In the genomic region with DNA sequence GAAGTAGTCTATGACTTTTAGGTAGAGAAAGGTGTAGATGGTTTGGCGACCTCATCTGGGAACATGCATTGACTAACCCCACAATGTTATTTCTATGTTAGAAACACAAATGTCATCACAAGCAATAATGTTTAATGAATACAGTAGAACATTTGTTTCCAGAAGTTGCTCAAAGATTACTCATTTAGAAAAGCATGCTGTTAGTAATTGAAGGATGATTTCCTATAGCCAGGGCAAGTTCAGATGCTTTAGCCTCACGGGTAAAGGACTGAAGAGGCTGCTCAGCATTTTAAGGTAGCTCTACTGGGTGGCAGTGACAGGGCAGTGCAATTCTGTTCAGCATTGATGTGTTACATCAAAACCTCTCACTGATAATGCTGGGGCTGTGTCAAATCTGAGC, we compare ENCODE assay signal across 20 cellular contexts.
"Had no signal": no experiment of that assay in that cellular context is flagged by ENCODE, and none has a peak within 500 bp of the region (broad histone marks: within the 10 kb centered on the region; RNA-seq: fewer than 3 reads in every experiment).

No MANE protein-coding gene starts in this region.

- H3K36me3 ChIP-seq: cardiac muscle cell, colonic mucosa, left lung had no signal

- H3K4me3 ChIP-seq: cardiac muscle cell, colonic mucosa, left lung, psoas muscle, testis had no signal

- H3K4me1 ChIP-seq: colonic mucosa, left lung, psoas muscle, testis had no signal

- H3K9me3 ChIP-seq: colonic mucosa, left lung, psoas muscle, testis had no signal

- H3K27me3 Mint-ChIP-seq: activated CD8-positive, alpha-beta memory T cell treated with anti-CD3 and anti-CD28 coated beads, Interleukin-2, amount 10 ng/mL, durations not matched to agents 7 days and 5 days; activated T-cell treated with anti-CD3 and anti-CD28 coated beads, Interleukin-2, amount 50 U/mL, for 24 hours had no signal

- H3K27ac ChIP-seq: cardiac muscle cell, colonic mucosa, left lung, psoas muscle, testis had no signal

- H3K27ac Mint-ChIP-seq: activated CD8-positive, alpha-beta memory T cell treated with anti-CD3 and anti-CD28 coated beads, Interleukin-2, amount 10 ng/mL, durations not matched to agents 7 days and 5 days; activated naive CD8-positive, alpha-beta T cell; activated T-cell treated with anti-CD3 and anti-CD28 coated beads, Interleukin-2, amount 50 U/mL, for 24 hours; stimulated activated naive CD8-positive, alpha-beta T cell treated with anti-CD3 and anti-CD28 coated beads, Interleukin-15, amount 100 ng/mL, for 72 hours had no signal

- DNase-seq: activated CD4-positive, alpha-beta T cell treated with anti-CD3 and anti-CD28 coated beads, Interleukin-2, amount 50 U/mL, for 4 hours; activated CD8-positive, alpha-beta memory T cell treated with anti-CD3 and anti-CD28 coated beads, Interleukin-2, amount 10 ng/mL, durations not matched to agents 7 days and 5 days; activated gamma-delta T cell; activated T-cell treated with anti-CD3 and anti-CD28 coated beads, Interleukin-2, amount 50 U/mL, for 24 hours; aorta; colonic mucosa; effector memory CD4-positive, alpha-beta T cell; foreskin melanocyte; head of caudate nucleus; left lung; mesenchymal stem cell; psoas muscle; stimulated activated CD4-positive, alpha-beta T cell treated with anti-CD3 and anti-CD28 coated beads, Interleukin-4, amount 100 ng/mL, for 24 hours; stimulated activated naive CD8-positive, alpha-beta T cell treated with anti-CD3 and anti-CD28 coated beads, Interleukin-15, amount 100 ng/mL, for 72 hours; SW 1271; testis had no signal

- H3K4me3 Mint-ChIP-seq: activated CD8-positive, alpha-beta memory T cell treated with anti-CD3 and anti-CD28 coated beads, Interleukin-2, amount 10 ng/mL, durations not matched to agents 7 days and 5 days; activated naive CD8-positive, alpha-beta T cell; activated T-cell treated with anti-CD3 and anti-CD28 coated beads, Interleukin-2, amount 50 U/mL, for 24 hours; nephron; stimulated activated naive CD8-positive, alpha-beta T cell treated with anti-CD3 and anti-CD28 coated beads, Interleukin-15, amount 100 ng/mL, for 72 hours had no signal

- H3K36me3 Mint-ChIP-seq: activated CD8-positive, alpha-beta memory T cell treated with anti-CD3 and anti-CD28 coated beads, Interleukin-2, amount 10 ng/mL, durations not matched to agents 7 days and 5 days; activated naive CD8-positive, alpha-beta T cell had no signal

- H3K27me3 ChIP-seq: cardiac muscle cell, colonic mucosa, left lung, testis had no signal

- H3K4me1 Mint-ChIP-seq: activated CD8-positive, alpha-beta memory T cell treated with anti-CD3 and anti-CD28 coated beads, Interleukin-2, amount 10 ng/mL, durations not matched to agents 7 days and 5 days; stimulated activated naive CD8-positive, alpha-beta T cell treated with anti-CD3 and anti-CD28 coated beads, Interleukin-15, amount 100 ng/mL, for 72 hours had no signal

- ATAC-seq: activated CD4-positive, CD25-positive, alpha-beta regulatory T cell treated with anti-CD3 and anti-CD28 coated beads, Interleukin-2, amount 50 U/mL, for 24 hours; activated CD8-positive, alpha-beta memory T cell treated with anti-CD3 and anti-CD28 coated beads, Interleukin-2, amount 10 ng/mL, durations not matched to agents 7 days and 5 days; left lung; psoas muscle; stimulated activated naive CD8-positive, alpha-beta T cell treated with anti-CD3 and anti-CD28 coated beads, Interleukin-15, amount 100 ng/mL, for 72 hours had no signal
